ENCODE assay signal across 21 cellular contexts in genomic region chr1:68344208-68344607, GRCh38.
"Had no signal": no experiment of that assay in that cellular context is flagged by ENCODE, and none has a peak within 500 bp of the region (broad histone marks: within the 10 kb centered on the region; RNA-seq: fewer than 3 reads in every experiment).

No MANE protein-coding gene starts in this region.

- H3K4me3 ChIP-seq: esophagus squamous epithelium, lung, psoas muscle, spleen, testis, tibial nerve had no signal

- H3K36me3 ChIP-seq: esophagus squamous epithelium, spleen, tibial nerve had no signal

- ATAC-seq: left cardiac atrium; left ventricle myocardium superior; psoas muscle; sciatic nerve; stimulated activated memory B cell treated with anti-CD40 and anti-IgM and Interleukin-4, amounts not matched to agents 10 μg/mL and 1 μg/mL and 100 μg/mL, for 72 hours had no signal

- H3K9me3 ChIP-seq: esophagus squamous epithelium, psoas muscle, testis had no signal

- DNase-seq: effector memory CD4-positive, alpha-beta T cell; esophagus squamous epithelium; foreskin fibroblast; immature natural killer cell; left cardiac atrium; left ventricle myocardium superior; mesendoderm; naive B cell; occipital lobe; psoas muscle; retina; spleen; stimulated activated CD4-positive, alpha-beta T cell treated with anti-CD3 and anti-CD28 coated beads, Interleukin-15, amount 100 ng/mL, for 24 hours; stimulated activated CD4-positive, alpha-beta T cell treated with anti-CD3 and anti-CD28 coated beads, Interleukin-1b, Interleukin-23, amount 100 ng/mL, for 48 hours; stimulated activated CD4-positive, alpha-beta T cell treated with anti-CD3 and anti-CD28 coated beads, Interleukin-4, amount 100 ng/mL, for 24 hours; testis had no signal

- H3K4me1 ChIP-seq: psoas muscle, testis had no signal

- H3K27ac ChIP-seq: epithelial cell of prostate, esophagus squamous epithelium, psoas muscle, spleen, testis, tibial nerve had no signal

- H3K27me3 ChIP-seq: esophagus squamous epithelium, spleen, testis, tibial nerve had no signal
